15 cellular contexts compared by ENCODE assay signal in genomic region chr10:8417631-8418030, GRCh38.
"Had no signal": no experiment of that assay in that cellular context is flagged by ENCODE, and none has a peak within 500 bp of the region (broad histone marks: within the 10 kb centered on the region; RNA-seq: fewer than 3 reads in every experiment).

No MANE protein-coding gene starts in this region.

- DNase-seq: activated CD4-positive, alpha-beta T cell treated with anti-CD3 and anti-CD28 coated beads for 48 hours; activated naive CD4-positive, alpha-beta T cell; activated T-cell treated with anti-CD3 and anti-CD28 coated beads, Interleukin-2, amount 50 U/mL, for 48 hours; central memory CD4-positive, alpha-beta T cell; lower lobe of right lung; mucosa of descending colon; occipital lobe; right cardiac atrium; stimulated activated naive B cell treated with anti-CD40 and anti-IgM and Interleukin-4, amounts not matched to agents 10 μg/mL and 1 μg/mL and 100 μg/mL, for 72 hours had no signal

- H3K9me3 Mint-ChIP-seq: dendritic cell treated with granulocyte-macrophage colony-stimulating factor and Interleukin-4, amounts not matched to agents 40 ng/mL and 50 ng/mL, for 4 days; WTC11 had no signal

- H3K4me3 ChIP-seq: lower lobe of right lung, mucosa of descending colon had no signal

- H3K27me3 Mint-ChIP-seq: dendritic cell treated with granulocyte-macrophage colony-stimulating factor and Interleukin-4, amounts not matched to agents 40 ng/mL and 50 ng/mL, for 4 days had no signal

- H3K36me3 Mint-ChIP-seq: stimulated activated naive B cell treated with anti-CD40 and anti-IgM and Interleukin-4, amounts not matched to agents 10 μg/mL and 1 μg/mL and 100 μg/mL, for 72 hours; type B pancreatic cell; WTC11 had no signal

- H3K27ac Mint-ChIP-seq: dendritic cell treated with granulocyte-macrophage colony-stimulating factor and Interleukin-4, amounts not matched to agents 40 ng/mL and 50 ng/mL, for 4 days; nephron; progenitor cell of endocrine pancreas; stimulated activated naive B cell treated with anti-CD40 and anti-IgM and Interleukin-4, amounts not matched to agents 10 μg/mL and 1 μg/mL and 100 μg/mL, for 72 hours; type B pancreatic cell; WTC11 had no signal

- ATAC-seq: esophagus mucosa, lower lobe of right lung, mucosa of descending colon, right cardiac atrium, WTC11 had no signal

- H3K4me3 Mint-ChIP-seq: dendritic cell treated with granulocyte-macrophage colony-stimulating factor and Interleukin-4, amounts not matched to agents 40 ng/mL and 50 ng/mL, for 4 days; nephron; stimulated activated naive B cell treated with anti-CD40 and anti-IgM and Interleukin-4, amounts not matched to agents 10 μg/mL and 1 μg/mL and 100 μg/mL, for 72 hours; type B pancreatic cell; WTC11 had no signal

- H3K4me1 Mint-ChIP-seq: nephron, WTC11 had no signal
